Comparison of ENCODE assay signal across 1 cellular context in the genomic region with DNA sequence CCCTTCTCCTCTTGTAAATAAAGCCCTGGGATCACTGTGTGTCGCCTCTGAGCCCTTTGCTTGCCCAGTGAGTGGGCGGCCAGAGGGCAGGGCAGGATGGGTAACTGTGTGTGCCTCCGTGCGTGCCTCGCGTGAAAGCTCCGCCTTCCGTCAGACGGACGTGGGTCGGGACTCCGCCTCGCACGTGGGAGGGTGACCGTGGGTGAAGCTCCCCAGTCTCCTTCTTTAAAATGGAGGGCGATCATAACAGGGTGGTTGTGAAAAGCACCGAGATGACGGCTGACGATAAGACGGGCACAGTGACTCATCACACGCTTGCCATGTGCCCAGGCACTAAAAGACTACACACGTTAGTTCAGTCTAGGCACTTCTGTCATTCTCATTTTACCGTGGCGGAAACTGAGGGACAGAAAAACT.
TF ChIP-seq lines count a peak whose summit lies in the region.

No MANE protein-coding gene starts in this region.

TF ChIP-seq in GM12878, 131 proteins besides CTCF, POLR2A, EP300 and RAD21 (continued from another document and continues in another):
- TF ChIP-seq, protein P1, sequence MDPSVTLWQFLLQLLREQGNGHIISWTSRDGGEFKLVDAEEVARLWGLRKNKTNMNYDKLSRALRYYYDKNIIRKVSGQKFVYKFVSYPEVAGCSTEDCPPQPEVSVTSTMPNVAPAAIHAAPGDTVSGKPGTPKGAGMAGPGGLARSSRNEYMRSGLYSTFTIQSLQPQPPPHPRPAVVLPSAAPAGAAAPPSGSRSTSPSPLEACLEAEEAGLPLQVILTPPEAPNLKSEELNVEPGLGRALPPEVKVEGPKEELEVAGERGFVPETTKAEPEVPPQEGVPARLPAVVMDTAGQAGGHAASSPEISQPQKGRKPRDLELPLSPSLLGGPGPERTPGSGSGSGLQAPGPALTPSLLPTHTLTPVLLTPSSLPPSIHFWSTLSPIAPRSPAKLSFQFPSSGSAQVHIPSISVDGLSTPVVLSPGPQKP (IDR thresholded peaks at IDR 0.05; ENCODE audit: low read depth, low read length): no peak
- TF ChIP-seq TCF7 (IDR thresholded peaks at IDR 0.05; ENCODE audit: borderline replicate concordance) (no peak), CEBPB (IDR thresholded peaks at IDR 0.05; ENCODE audit: borderline replicate concordance in 1 of 2, low read depth in 2 of 2, low read length in 2 of 2) (no peak), POU2F2 (IDR thresholded peaks at IDR 0.05; ENCODE audit: borderline replicate concordance, low read depth, low read length) (peak; percentile 40; the same call in 1 of the 3 replicates), MXI1 (IDR thresholded peaks at IDR 0.05; ENCODE audit: low read depth, low read length) (peak; percentile 63), KDM1A (IDR thresholded peaks at IDR 0.05; ENCODE audit: borderline replicate concordance) (no peak), ZBED1 (IDR thresholded peaks at IDR 0.05; ENCODE audit: borderline replicate concordance) (peak; percentile 18; the same call in 1 of the 2 replicates), CHD2 (IDR thresholded peaks at IDR 0.05; ENCODE audit: borderline replicate concordance, low read depth, low read length) (no peak), NFXL1 (IDR thresholded peaks at IDR 0.05; ENCODE audit: borderline replicate concordance) (no peak), NR2C2 (IDR thresholded peaks at IDR 0.05; ENCODE audit: borderline replicate concordance, control insufficient read depth, insufficient read length, low read depth) (no peak), SPI1 (IDR thresholded peaks at IDR 0.05; ENCODE audit: borderline replicate concordance, insufficient read depth, low read depth, low read length) (no peak), SMC3 (IDR thresholded peaks at IDR 0.05; ENCODE audit: borderline replicate concordance, low read length) (no peak), ZNF217 (IDR thresholded peaks at IDR 0.05) (no peak), TCF12 (IDR thresholded peaks at IDR 0.05; ENCODE audit: low read depth, low read length) (no peak), RB1 (IDR thresholded peaks at IDR 0.05; ENCODE audit: borderline replicate concordance) (no peak), MTA3 (IDR thresholded peaks at IDR 0.05; ENCODE audit: borderline replicate concordance, low read length) (no peak), DPF2 (IDR thresholded peaks at IDR 0.05) (peak; percentile 71), WRNIP1 (IDR thresholded peaks at IDR 0.05; ENCODE audit: borderline replicate concordance, low read depth, low read length) (no peak), SREBF1 (IDR thresholded peaks at IDR 0.05; ENCODE audit: low read length) (no peak), NR2F1 (conservative IDR thresholded peaks at IDR 0.05) (peak; percentile 51), SIN3A (IDR thresholded peaks at IDR 0.05; ENCODE audit: low read depth, low read length) (no peak), EED (IDR thresholded peaks at IDR 0.05; ENCODE audit: low read depth) (no peak), SIX5 (IDR thresholded peaks at IDR 0.05; ENCODE audit: low read depth, low read length, severe bottlenecking) (peak; percentile 3), MEF2A (IDR thresholded peaks at IDR 0.05; ENCODE audit: insufficient read depth, low read depth, low read length) (no peak), TARDBP (IDR thresholded peaks at IDR 0.05; ENCODE audit: borderline replicate concordance) (no peak), GATAD2B (conservative IDR thresholded peaks at IDR 0.05; ENCODE audit: low read depth) (no peak), TAF1 (IDR thresholded peaks at IDR 0.05; ENCODE audit: borderline replicate concordance, low read depth, low read length) (0 out of 2 replicates have a peak, but pooled peaks have one; percentile 46), IKZF2 (IDR thresholded peaks at IDR 0.05) (no peak; a peak in 1 of 4 replicates), YY1 (IDR thresholded peaks at IDR 0.05; ENCODE audit: low read depth, low read length) (peak; percentile 82), NFYA (IDR thresholded peaks at IDR 0.05; ENCODE audit: borderline replicate concordance, low read depth, low read length) (no peak), TBL1XR1 (IDR thresholded peaks at IDR 0.05; ENCODE audit: low read depth, low read length) (peak; percentile 11; the same call in 1 of the 2 replicates), MTA2 (IDR thresholded peaks at IDR 0.05; ENCODE audit: low read depth) (peak; percentile 62; the same call in 1 of the 2 replicates), PAX5 (IDR thresholded peaks at IDR 0.05; ENCODE audit: borderline replicate concordance, low read depth, low read length) (peak; percentile 61; the same call in 1 of the 2 replicates), ZNF622 (IDR thresholded peaks at IDR 0.05) (no peak), ZZZ3 (IDR thresholded peaks at IDR 0.05; ENCODE audit: control insufficient read depth, insufficient read length, low read depth) (no peak)
- TF ChIP-seq, protein P2, sequence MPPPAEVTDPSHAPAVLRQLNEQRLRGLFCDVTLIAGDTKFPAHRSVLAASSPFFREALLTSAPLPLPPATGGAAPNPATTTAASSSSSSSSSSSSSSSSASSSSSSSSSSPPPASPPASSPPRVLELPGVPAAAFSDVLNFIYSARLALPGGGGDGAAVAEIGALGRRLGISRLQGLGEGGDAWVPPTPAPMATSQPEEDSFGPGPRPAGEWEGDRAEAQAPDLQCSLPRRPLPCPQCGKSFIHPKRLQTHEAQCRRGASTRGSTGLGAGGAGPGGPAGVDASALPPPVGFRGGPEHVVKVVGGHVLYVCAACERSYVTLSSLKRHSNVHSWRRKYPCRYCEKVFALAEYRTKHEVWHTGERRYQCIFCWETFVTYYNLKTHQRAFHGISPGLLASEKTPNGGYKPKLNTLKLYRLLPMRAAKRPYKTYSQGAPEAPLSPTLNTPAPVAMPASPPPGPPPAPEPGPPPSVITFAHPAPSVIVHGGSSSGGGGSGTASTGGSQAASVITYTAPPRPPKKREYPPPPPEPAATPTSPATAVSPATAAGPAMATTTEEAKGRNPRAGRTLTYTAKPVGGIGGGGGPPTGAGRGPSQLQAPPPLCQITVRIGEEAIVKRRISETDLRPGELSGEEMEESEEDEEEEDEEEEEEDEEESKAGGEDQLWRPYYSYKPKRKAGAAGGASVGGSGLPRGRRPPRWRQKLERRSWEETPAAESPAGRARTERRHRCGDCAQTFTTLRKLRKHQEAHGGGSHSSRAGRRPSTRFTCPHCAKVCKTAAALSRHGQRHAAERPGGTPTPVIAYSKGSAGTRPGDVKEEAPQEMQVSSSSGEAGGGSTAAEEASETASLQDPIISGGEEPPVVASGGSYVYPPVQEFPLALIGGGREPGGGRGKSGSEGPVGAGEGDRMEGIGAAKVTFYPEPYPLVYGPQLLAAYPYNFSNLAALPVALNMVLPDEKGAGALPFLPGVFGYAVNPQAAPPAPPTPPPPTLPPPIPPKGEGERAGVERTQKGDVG (CRISPR knock-in tag; IDR thresholded peaks at IDR 0.05): no peak
- TF ChIP-seq, protein P3, sequence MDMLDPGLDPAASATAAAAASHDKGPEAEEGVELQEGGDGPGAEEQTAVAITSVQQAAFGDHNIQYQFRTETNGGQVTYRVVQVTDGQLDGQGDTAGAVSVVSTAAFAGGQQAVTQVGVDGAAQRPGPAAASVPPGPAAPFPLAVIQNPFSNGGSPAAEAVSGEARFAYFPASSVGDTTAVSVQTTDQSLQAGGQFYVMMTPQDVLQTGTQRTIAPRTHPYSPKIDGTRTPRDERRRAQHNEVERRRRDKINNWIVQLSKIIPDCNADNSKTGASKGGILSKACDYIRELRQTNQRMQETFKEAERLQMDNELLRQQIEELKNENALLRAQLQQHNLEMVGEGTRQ (IDR thresholded peaks at IDR 0.05; ENCODE audit: borderline replicate concordance, low read depth, low read length): no peak; the same call in 1 of the 2 replicates
- TF ChIP-seq, protein P4, sequence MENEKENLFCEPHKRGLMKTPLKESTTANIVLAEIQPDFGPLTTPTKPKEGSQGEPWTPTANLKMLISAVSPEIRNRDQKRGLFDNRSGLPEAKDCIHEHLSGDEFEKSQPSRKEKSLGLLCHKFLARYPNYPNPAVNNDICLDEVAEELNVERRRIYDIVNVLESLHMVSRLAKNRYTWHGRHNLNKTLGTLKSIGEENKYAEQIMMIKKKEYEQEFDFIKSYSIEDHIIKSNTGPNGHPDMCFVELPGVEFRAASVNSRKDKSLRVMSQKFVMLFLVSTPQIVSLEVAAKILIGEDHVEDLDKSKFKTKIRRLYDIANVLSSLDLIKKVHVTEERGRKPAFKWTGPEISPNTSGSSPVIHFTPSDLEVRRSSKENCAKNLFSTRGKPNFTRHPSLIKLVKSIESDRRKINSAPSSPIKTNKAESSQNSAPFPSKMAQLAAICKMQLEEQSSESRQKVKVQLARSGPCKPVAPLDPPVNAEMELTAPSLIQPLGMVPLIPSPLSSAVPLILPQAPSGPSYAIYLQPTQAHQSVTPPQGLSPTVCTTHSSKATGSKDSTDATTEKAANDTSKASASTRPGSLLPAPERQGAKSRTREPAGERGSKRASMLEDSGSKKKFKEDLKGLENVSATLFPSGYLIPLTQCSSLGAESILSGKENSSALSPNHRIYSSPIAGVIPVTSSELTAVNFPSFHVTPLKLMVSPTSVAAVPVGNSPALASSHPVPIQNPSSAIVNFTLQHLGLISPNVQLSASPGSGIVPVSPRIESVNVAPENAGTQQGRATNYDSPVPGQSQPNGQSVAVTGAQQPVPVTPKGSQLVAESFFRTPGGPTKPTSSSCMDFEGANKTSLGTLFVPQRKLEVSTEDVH (IDR thresholded peaks at IDR 0.05; ENCODE audit: low read depth, partially characterized antibody): no peak
- TF ChIP-seq, protein P5, sequence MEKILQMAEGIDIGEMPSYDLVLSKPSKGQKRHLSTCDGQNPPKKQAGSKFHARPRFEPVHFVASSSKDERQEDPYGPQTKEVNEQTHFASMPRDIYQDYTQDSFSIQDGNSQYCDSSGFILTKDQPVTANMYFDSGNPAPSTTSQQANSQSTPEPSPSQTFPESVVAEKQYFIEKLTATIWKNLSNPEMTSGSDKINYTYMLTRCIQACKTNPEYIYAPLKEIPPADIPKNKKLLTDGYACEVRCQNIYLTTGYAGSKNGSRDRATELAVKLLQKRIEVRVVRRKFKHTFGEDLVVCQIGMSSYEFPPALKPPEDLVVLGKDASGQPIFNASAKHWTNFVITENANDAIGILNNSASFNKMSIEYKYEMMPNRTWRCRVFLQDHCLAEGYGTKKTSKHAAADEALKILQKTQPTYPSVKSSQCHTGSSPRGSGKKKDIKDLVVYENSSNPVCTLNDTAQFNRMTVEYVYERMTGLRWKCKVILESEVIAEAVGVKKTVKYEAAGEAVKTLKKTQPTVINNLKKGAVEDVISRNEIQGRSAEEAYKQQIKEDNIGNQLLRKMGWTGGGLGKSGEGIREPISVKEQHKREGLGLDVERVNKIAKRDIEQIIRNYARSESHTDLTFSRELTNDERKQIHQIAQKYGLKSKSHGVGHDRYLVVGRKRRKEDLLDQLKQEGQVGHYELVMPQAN (conservative IDR thresholded peaks at IDR 0.05): no peak; the same call in 1 of the 2 replicates
- TF ChIP-seq, protein P6, sequence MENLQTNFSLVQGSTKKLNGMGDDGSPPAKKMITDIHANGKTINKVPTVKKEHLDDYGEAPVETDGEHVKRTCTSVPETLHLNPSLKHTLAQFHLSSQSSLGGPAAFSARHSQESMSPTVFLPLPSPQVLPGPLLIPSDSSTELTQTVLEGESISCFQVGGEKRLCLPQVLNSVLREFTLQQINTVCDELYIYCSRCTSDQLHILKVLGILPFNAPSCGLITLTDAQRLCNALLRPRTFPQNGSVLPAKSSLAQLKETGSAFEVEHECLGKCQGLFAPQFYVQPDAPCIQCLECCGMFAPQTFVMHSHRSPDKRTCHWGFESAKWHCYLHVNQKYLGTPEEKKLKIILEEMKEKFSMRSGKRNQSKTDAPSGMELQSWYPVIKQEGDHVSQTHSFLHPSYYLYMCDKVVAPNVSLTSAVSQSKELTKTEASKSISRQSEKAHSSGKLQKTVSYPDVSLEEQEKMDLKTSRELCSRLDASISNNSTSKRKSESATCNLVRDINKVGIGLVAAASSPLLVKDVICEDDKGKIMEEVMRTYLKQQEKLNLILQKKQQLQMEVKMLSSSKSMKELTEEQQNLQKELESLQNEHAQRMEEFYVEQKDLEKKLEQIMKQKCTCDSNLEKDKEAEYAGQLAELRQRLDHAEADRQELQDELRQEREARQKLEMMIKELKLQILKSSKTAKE (IDR thresholded peaks at IDR 0.05; ENCODE audit: low read depth, poor library complexity, severe bottlenecking): no peak
- TF ChIP-seq, protein P7, sequence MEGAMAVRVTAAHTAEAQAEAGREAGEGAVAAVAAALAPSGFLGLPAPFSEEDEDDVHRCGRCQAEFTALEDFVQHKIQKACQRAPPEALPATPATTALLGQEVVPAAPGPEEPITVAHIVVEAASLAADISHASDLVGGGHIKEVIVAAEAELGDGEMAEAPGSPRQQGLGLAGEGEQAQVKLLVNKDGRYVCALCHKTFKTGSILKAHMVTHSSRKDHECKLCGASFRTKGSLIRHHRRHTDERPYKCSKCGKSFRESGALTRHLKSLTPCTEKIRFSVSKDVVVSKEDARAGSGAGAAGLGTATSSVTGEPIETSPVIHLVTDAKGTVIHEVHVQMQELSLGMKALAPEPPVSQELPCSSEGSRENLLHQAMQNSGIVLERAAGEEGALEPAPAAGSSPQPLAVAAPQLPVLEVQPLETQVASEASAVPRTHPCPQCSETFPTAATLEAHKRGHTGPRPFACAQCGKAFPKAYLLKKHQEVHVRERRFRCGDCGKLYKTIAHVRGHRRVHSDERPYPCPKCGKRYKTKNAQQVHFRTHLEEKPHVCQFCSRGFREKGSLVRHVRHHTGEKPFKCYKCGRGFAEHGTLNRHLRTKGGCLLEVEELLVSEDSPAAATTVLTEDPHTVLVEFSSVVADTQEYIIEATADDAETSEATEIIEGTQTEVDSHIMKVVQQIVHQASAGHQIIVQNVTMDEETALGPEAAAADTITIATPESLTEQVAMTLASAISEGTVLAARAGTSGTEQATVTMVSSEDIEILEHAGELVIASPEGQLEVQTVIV (IDR thresholded peaks at IDR 0.05; ENCODE audit: borderline replicate concordance, partially characterized antibody): no peak
- TF ChIP-seq, protein P8, sequence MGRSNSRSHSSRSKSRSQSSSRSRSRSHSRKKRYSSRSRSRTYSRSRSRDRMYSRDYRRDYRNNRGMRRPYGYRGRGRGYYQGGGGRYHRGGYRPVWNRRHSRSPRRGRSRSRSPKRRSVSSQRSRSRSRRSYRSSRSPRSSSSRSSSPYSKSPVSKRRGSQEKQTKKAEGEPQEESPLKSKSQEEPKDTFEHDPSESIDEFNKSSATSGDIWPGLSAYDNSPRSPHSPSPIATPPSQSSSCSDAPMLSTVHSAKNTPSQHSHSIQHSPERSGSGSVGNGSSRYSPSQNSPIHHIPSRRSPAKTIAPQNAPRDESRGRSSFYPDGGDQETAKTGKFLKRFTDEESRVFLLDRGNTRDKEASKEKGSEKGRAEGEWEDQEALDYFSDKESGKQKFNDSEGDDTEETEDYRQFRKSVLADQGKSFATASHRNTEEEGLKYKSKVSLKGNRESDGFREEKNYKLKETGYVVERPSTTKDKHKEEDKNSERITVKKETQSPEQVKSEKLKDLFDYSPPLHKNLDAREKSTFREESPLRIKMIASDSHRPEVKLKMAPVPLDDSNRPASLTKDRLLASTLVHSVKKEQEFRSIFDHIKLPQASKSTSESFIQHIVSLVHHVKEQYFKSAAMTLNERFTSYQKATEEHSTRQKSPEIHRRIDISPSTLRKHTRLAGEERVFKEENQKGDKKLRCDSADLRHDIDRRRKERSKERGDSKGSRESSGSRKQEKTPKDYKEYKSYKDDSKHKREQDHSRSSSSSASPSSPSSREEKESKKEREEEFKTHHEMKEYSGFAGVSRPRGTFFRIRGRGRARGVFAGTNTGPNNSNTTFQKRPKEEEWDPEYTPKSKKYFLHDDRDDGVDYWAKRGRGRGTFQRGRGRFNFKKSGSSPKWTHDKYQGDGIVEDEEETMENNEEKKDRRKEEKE (IDR thresholded peaks at IDR 0.05): no peak
